6 cellular contexts compared by ENCODE assay signal in genomic region chr17:8122923-8123694, GRCh38. TPM values are rescaled to one million over a fixed set of nuclear protein-coding genes. Genes with fewer than 3 reads are reported as not detected.
DNase-seq lines count a peak whose midpoint lies in the region; ATAC-seq and TF ChIP-seq lines count a peak whose summit lies in the region.

No MANE protein-coding gene starts in this region.

- H4K5ac ChIP-seq in IMR-90 (ENCODE audit: low read depth, low read length), result no peak overlapping the region

- H4K8ac ChIP-seq in IMR-90 (ENCODE audit: low read depth in 2 of 2, low read length in 2 of 2), result no peak overlapping the region

- no peak overlapping the region for H3K27ac ChIP-seq in IMR-90 (ENCODE audit: insufficient read depth, low read length)

- ATAC-seq in IMR-90 (ENCODE audit: low read depth), result no peak
- no peak for ATAC-seq in mucosa of descending colon
- ATAC-seq in GM18909 (IDR thresholded peaks at IDR 0.05; ENCODE audit: poor library complexity, unreplicated experiment), result no peak
- no peak for ATAC-seq in GM19397 (IDR thresholded peaks at IDR 0.05; ENCODE audit: unreplicated experiment)

- DNase-seq in IMR-90 (peak; percentile 27), mucosa of descending colon (peak in 2 of 3 donors; percentile 44 to 61), NCI-H526 treated with DMSO at 0.1 percent for 48 hours (lab: John Stamatoyannopoulos, UW) (no peak)
- DNase-seq in activated naive CD4-positive, alpha-beta T cell treated with anti-CD3 and anti-CD28 coated beads, Interleukin-2, amount 10 ng/mL, durations not matched to agents 7 days and 5 days, result peak; percentile 60

- H3K4me3 Mint-ChIP-seq in activated naive CD4-positive, alpha-beta T cell treated with anti-CD3 and anti-CD28 coated beads, Interleukin-2, amount 10 ng/mL, durations not matched to agents 7 days and 5 days, result peak overlapping the region; percentile 78

- no peaks in the 10 kb centered on the region for H3K27me3 ChIP-seq in IMR-90 (ENCODE audit: control insufficient read depth, insufficient read depth, low read length)

- no peaks in the 10 kb centered on the region for H3K9me3 Mint-ChIP-seq in activated naive CD4-positive, alpha-beta T cell treated with anti-CD3 and anti-CD28 coated beads, Interleukin-2, amount 10 ng/mL, durations not matched to agents 7 days and 5 days

- H3K79me1 ChIP-seq in IMR-90 (ENCODE audit: low read depth in 1 of 2, low read length in 2 of 2), result no peaks in the 10 kb centered on the region; a peak in 1 of 4 replicates

- peaks cover 24% of the 10 kb centered on the region for H4K20me1 ChIP-seq in IMR-90 (ENCODE audit: insufficient read depth, low read length)

- H3K27me3 Mint-ChIP-seq in activated naive CD4-positive, alpha-beta T cell treated with anti-CD3 and anti-CD28 coated beads, Interleukin-2, amount 10 ng/mL, durations not matched to agents 7 days and 5 days, result peaks cover 83% of the 10 kb centered on the region

- H3K27ac Mint-ChIP-seq in activated naive CD4-positive, alpha-beta T cell treated with anti-CD3 and anti-CD28 coated beads, Interleukin-2, amount 10 ng/mL, durations not matched to agents 7 days and 5 days, result no peak overlapping the region

- H3K4ac ChIP-seq in IMR-90 (ENCODE audit: low read depth, low read length), result peak overlapping the region; percentile 19; the same call in 1 of the 2 replicates

- H4K91ac ChIP-seq in IMR-90 (ENCODE audit: insufficient read depth, low read depth, low read length), result no peak overlapping the region

- no peak for TF ChIP-seq POLR2A in IMR-90 (IDR thresholded peaks at IDR 0.05; ENCODE audit: low read depth, low read length)

- TF ChIP-seq CTCF in IMR-90 (conservative IDR thresholded peaks at IDR 0.05; ENCODE audit: low read depth, low read length) (no peak), mucosa of descending colon (IDR thresholded peaks at IDR 0.05) (no peak)

- H2BK20ac ChIP-seq in IMR-90 (ENCODE audit: low read depth, low read length), result no peak overlapping the region

- 2% methylated on average over 19 of the region's 55 CpGs; no CpG with 5 or more reads in 1 of the 2 experiments for WGBS in IMR-90 (ENCODE audit: extremely low coverage in 2 of 2, insufficient read length in 1 of 2), 2 experiments

- CTCF ChIA-PET in IMR-90 (lab: Yijun Ruan, JAX), result no interaction called here
- CTCF ChIA-PET in activated naive CD4-positive, alpha-beta T cell treated with anti-CD3 and anti-CD28 coated beads, Interleukin-2, amount 10 ng/mL, durations not matched to agents 7 days and 5 days (lab: Charles Lee), result interaction anchor here (1.0 to 2.1 kb wide), 7 partner anchors 10 to 178 kb away, joined by 3 to 11 read pairs (median 5); no protein-coding TSS in a partner anchor

- peaks cover 6% of the 10 kb centered on the region for H3K36me3 Mint-ChIP-seq in activated naive CD4-positive, alpha-beta T cell treated with anti-CD3 and anti-CD28 coated beads, Interleukin-2, amount 10 ng/mL, durations not matched to agents 7 days and 5 days

- H3K4me1 ChIP-seq in IMR-90 (ENCODE audit: control insufficient read depth, insufficient read depth, low read length), result peaks cover 12% of the 10 kb centered on the region
- peaks cover 67% of the 10 kb centered on the region for H3K4me1 ChIP-seq in mucosa of descending colon (ENCODE audit: low read depth)

- H2AK9ac ChIP-seq in IMR-90 (replicated peaks; ENCODE audit: low read depth, low read length, poor library complexity), result peak overlapping the region; percentile 30

- no TSS peak for BruUV-seq in IMR-90 (replicated peaks; lab: Mats Ljungman, UMichigan)

- no peak overlapping the region for H2BK120ac ChIP-seq in IMR-90 (ENCODE audit: low read depth, low read length)

- peak overlapping the region; percentile 37; the same call in 1 of the 2 replicates for H3K9ac ChIP-seq in IMR-90 (ENCODE audit: low read depth, low read length)

- no peak overlapping the region for H2BK5ac ChIP-seq in IMR-90 (ENCODE audit: low read depth, low read length, poor library complexity, severe bottlenecking)

- no peaks in the 10 kb centered on the region for H3K36me3 ChIP-seq in IMR-90 (ENCODE audit: control insufficient read depth, insufficient read depth, low read length)
- H3K36me3 ChIP-seq in mucosa of descending colon (ENCODE audit: low read depth), result no peaks in the 10 kb centered on the region

- H3K9me3 ChIP-seq in IMR-90 (ENCODE audit: control insufficient read depth, insufficient read depth, low read length) (no peaks in the 10 kb centered on the region), mucosa of descending colon (no peaks in the 10 kb centered on the region)

- intact Hi-C loops in IMR-90 (cut with micrococcal nuclease) (no loop called here), mucosa of descending colon (cut with DNase I, micrococcal nuclease) (no loop called here)

- H3K4me2 ChIP-seq in IMR-90 (ENCODE audit: low read depth, low read length), result peak overlapping the region; percentile 86

- in situ Hi-C loops in IMR-90 (cut with MboI; ENCODE audit: low sequenced_read_pairs), result loop anchor here (5.0 kb wide), 1 partner anchor 99 kb away; no protein-coding TSS in a partner anchor

- no peak overlapping the region for H2BK15ac ChIP-seq in IMR-90 (ENCODE audit: low read depth, low read length)

- H3K9me1 ChIP-seq in IMR-90 (ENCODE audit: insufficient read depth, low read length), result peaks cover 9% of the 10 kb centered on the region

- H3K23ac ChIP-seq in IMR-90 (ENCODE audit: low read depth, low read length), result peak overlapping the region; percentile 28; the same call in 1 of the 2 replicates

- no peak overlapping the region for H3K56ac ChIP-seq in IMR-90 (ENCODE audit: extremely low read depth, insufficient read depth, low read length)

- no peak overlapping the region for H3K18ac ChIP-seq in IMR-90 (ENCODE audit: low read depth, low read length)

- TF ChIP-seq RAD21 in IMR-90 (IDR thresholded peaks at IDR 0.05; ENCODE audit: low read length), result no peak

- H3K14ac ChIP-seq in IMR-90 (replicated peaks; ENCODE audit: low read depth, low read length), result 0 out of 2 replicates have a peak overlapping the region, but pooled peaks have one; percentile 12

- dilution Hi-C loops in IMR-90 (cut with HindIII; ENCODE audit: low sequenced_read_pairs, unreplicated experiment), result loop anchor here (25.0 kb wide), 1 partner anchor 114 kb away; the partner anchor contains the start of genes CTC1 and PFAS

- H3K4me3 ChIP-seq in IMR-90 (ENCODE audit: insufficient read depth, low read depth, low read length) (peak overlapping the region; percentile 73), mucosa of descending colon (no peak overlapping the region)

- H3K4me1 Mint-ChIP-seq in activated naive CD4-positive, alpha-beta T cell treated with anti-CD3 and anti-CD28 coated beads, Interleukin-2, amount 10 ng/mL, durations not matched to agents 7 days and 5 days, result peaks cover 80% of the 10 kb centered on the region

- POLR2A ChIA-PET in IMR-90 (lab: Charles Lee; ENCODE audit: unreplicated experiment), result no interaction called here

- H2AK5ac ChIP-seq in IMR-90 (ENCODE audit: low read depth, low read length), result no peak overlapping the region

- H2AFZ ChIP-seq in IMR-90 (replicated peaks; ENCODE audit: low read length, poor library complexity), result peak overlapping the region; percentile 88

TF ChIP-seq in IMR-90, 13 proteins besides CTCF, POLR2A, EP300 and RAD21 (continues in another document):
- TF ChIP-seq USF2 (IDR thresholded peaks at IDR 0.05; ENCODE audit: low read depth, low read length), result no peak
- no peak for TF ChIP-seq RFX5 (IDR thresholded peaks at IDR 0.05; ENCODE audit: low read depth, low read length)
- TF ChIP-seq BHLHE40 (IDR thresholded peaks at IDR 0.05; ENCODE audit: low read depth, low read length), result peak; percentile 79
- peak; percentile 58; the same call in 1 of the 2 replicates for TF ChIP-seq MXI1 (IDR thresholded peaks at IDR 0.05; ENCODE audit: borderline replicate concordance, low read depth, low read length)

RNA-seq across cellular contexts. Expression of gene HES7, which starts 0.8 kb away (rescaled TPM):
- not detected in 2 replicates for total RNA-seq in IMR-90 (2012; rRNA removed)
- 0.43 and 0.56 TPM in 2 replicates for polyA plus RNA-seq in IMR-90 (2012; rRNA removed)
- 0.66 and 1.9 TPM in 2 replicates for polyA plus RNA-seq in IMR-90 (2012; cell fraction: cytosol; rRNA removed)
- polyA plus RNA-seq in IMR-90 (2012; cell fraction: nucleus; rRNA removed; ENCODE audit: low replicate concordance), result 1.8 and 4.2 TPM in 2 replicates
- under 1 TPM in 1 of 3 donors, not detected in 2; 0.28 TPM for total RNA-seq in mucosa of descending colon

RNA-seq across cellular contexts. Expression of gene ALOXE3, which starts 4.8 kb away (rescaled TPM):
- total RNA-seq in IMR-90 (2012; rRNA removed), result under 0.01 TPM in 2 replicates
- 0.19 and 0.26 TPM in 2 replicates for polyA plus RNA-seq in IMR-90 (2012; rRNA removed)
- 0.06 and 0.19 TPM in 2 replicates for polyA plus RNA-seq in IMR-90 (2012; cell fraction: cytosol; rRNA removed)
- polyA plus RNA-seq in IMR-90 (2012; cell fraction: nucleus; rRNA removed; ENCODE audit: low replicate concordance), result 0.52 and 0.83 TPM in 2 replicates
- total RNA-seq in mucosa of descending colon, result not detected

RNA-seq across cellular contexts. Expression of gene PER1, which starts 29.1 kb away (rescaled TPM):
- total RNA-seq in IMR-90 (2012; rRNA removed) (1.7 and 3.4 TPM in 2 replicates), mucosa of descending colon (100 to 1,000 TPM in 1 of 3 donors, 10 to 100 TPM in 2; 14.9 to 185 (median 84.0) TPM)
- 10.5 and 11.5 TPM in 2 replicates for polyA plus RNA-seq in IMR-90 (2012; rRNA removed)
- 4.8 and 6.2 TPM in 2 replicates for polyA plus RNA-seq in IMR-90 (2012; cell fraction: cytosol; rRNA removed)
- polyA plus RNA-seq in IMR-90 (2012; cell fraction: nucleus; rRNA removed; ENCODE audit: low replicate concordance), result 230 and 249 TPM in 2 replicates

RNA-seq across cellular contexts. Expression of gene ALOX12B, which starts 35.6 kb away (rescaled TPM):
- total RNA-seq in IMR-90 (2012; rRNA removed) (not detected in 2 replicates), mucosa of descending colon (under 1 TPM; 0.25 to 0.65 (median 0.49) TPM)
- polyA plus RNA-seq in IMR-90 (2012; rRNA removed), result not detected in 2 replicates
- not detected in 2 replicates for polyA plus RNA-seq in IMR-90 (2012; cell fraction: cytosol; rRNA removed)
- polyA plus RNA-seq in IMR-90 (2012; cell fraction: nucleus; rRNA removed; ENCODE audit: low replicate concordance), result not detected in 2 replicates

RNA-seq across cellular contexts. Expression of gene VAMP2, which starts 39.6 kb away (rescaled TPM):
- total RNA-seq in IMR-90 (2012; rRNA removed) (2.2 and 2.3 TPM in 2 replicates), mucosa of descending colon (10 to 100 TPM; 56.4 to 77.2 (median 62.8) TPM)
- 27.3 and 33.3 TPM in 2 replicates for polyA plus RNA-seq in IMR-90 (2012; rRNA removed)
- 14.0 and 29.1 TPM in 2 replicates for polyA plus RNA-seq in IMR-90 (2012; cell fraction: cytosol; rRNA removed)
- polyA plus RNA-seq in IMR-90 (2012; cell fraction: nucleus; rRNA removed; ENCODE audit: low replicate concordance), result 68.1 and 141 TPM in 2 replicates
